Comparison of ENCODE assay signal across 9 cellular contexts in genomic region chr19:44988896-44989563, GRCh38. TPM values are rescaled to one million over a fixed set of nuclear protein-coding genes. Genes with fewer than 3 reads are reported as not detected.
DNase-seq lines count a peak whose midpoint lies in the region; ATAC-seq lines count a peak whose summit lies in the region.
"Had no signal": no experiment of that assay in that cellular context is flagged by ENCODE, and none has a peak within 500 bp of the region (broad histone marks: within the 10 kb centered on the region; RNA-seq: fewer than 3 reads in every experiment).

No MANE protein-coding gene starts in this region.

- H3K4me1 ChIP-seq in neuronal stem cell (ENCODE audit: control insufficient read depth in 2 of 2, insufficient read depth in 1 of 2, low read depth in 1 of 2, low read length in 2 of 2), result no peaks in the 10 kb centered on the region
- H3K4me1 ChIP-seq: suprapubic skin had no signal

- H3K4ac ChIP-seq in neuronal stem cell (ENCODE audit: low read length), result no peak overlapping the region

- no peak overlapping the region for H2BK5ac ChIP-seq in neuronal stem cell (ENCODE audit: low read length)

- H4K91ac ChIP-seq in neuronal stem cell (ENCODE audit: low read depth, low read length, poor library complexity), result no peak overlapping the region

- H3K14ac ChIP-seq in neuronal stem cell (ENCODE audit: low read length), result no peak overlapping the region

- no peak overlapping the region for H3K27ac ChIP-seq in neuronal stem cell (replicated peaks; ENCODE audit: low read length)
- H3K27ac ChIP-seq: suprapubic skin had no signal

- H2AFZ ChIP-seq in neuronal stem cell (ENCODE audit: low read length), result no peak overlapping the region

- no peak overlapping the region for H2BK120ac ChIP-seq in neuronal stem cell (ENCODE audit: low read depth, low read length)

- H3K4me2 ChIP-seq in neuronal stem cell (ENCODE audit: insufficient read depth, low read length, poor library complexity, severe bottlenecking), result no peak overlapping the region

- DNase-seq in activated gamma-delta T cell treated with Interleukin-2 at 50 U/mL for 16 hours, result peak; percentile 55
- DNase-seq in activated gamma-delta T cell (lab: John Stamatoyannopoulos, UW), result no peak
- peak; percentile 81 to 84 for DNase-seq in NCI-H524 (lab: John Stamatoyannopoulos, UW)
- peak; percentile 79 for DNase-seq in activated CD8-positive, alpha-beta memory T cell treated with anti-CD3 and anti-CD28 coated beads, Interleukin-2, amount 50 U/mL, for 48 hours
- DNase-seq in neuronal stem cell (ENCODE audit: low spot score), result peak; percentile 21
- peak; percentile 34 for DNase-seq in stromal cell of bone marrow (ENCODE audit: low read depth)

- no peak overlapping the region for H2BK12ac ChIP-seq in neuronal stem cell (ENCODE audit: low read length)

- H3K23ac ChIP-seq in neuronal stem cell (ENCODE audit: low read depth, low read length, poor library complexity), result no peak overlapping the region

- no peaks in the 10 kb centered on the region for H3K27me3 ChIP-seq in neuronal stem cell (ENCODE audit: control insufficient read depth in 3 of 3, insufficient read depth in 3 of 3, low read depth in 1 of 3, low read length in 3 of 3)
- H3K27me3 ChIP-seq: suprapubic skin had no signal

- no peak overlapping the region for H2BK15ac ChIP-seq in neuronal stem cell (ENCODE audit: low read length)

- no CpG with 5 or more reads among the region's 15 CpGs for WGBS in neuronal stem cell (ENCODE audit: extremely low coverage in 2 of 2, insufficient read length in 2 of 2, insufficient replicate concordance in 1 of 2), 2 donors

- peaks cover 3% of the 10 kb centered on the region for H3K79me1 ChIP-seq in neuronal stem cell (ENCODE audit: low read depth, low read length)

- H2AK5ac ChIP-seq in neuronal stem cell (ENCODE audit: low read depth, low read length), result no peak overlapping the region

- peak overlapping the region; percentile 61 for H3K9ac ChIP-seq in neuronal stem cell (ENCODE audit: low read depth, low read length, poor library complexity)

- H3K4me3 ChIP-seq in neuronal stem cell (ENCODE audit: low read length in 2 of 2), result no peak overlapping the region
- H3K4me3 ChIP-seq: suprapubic skin had no signal

- no peak overlapping the region for H3K18ac ChIP-seq in neuronal stem cell (ENCODE audit: low read length)

- no peak overlapping the region for H4K8ac ChIP-seq in neuronal stem cell (ENCODE audit: low read depth, low read length)

- H3K36me3 ChIP-seq in neuronal stem cell (replicated peaks in 1 of 2; ENCODE audit: control insufficient read depth in 2 of 2, insufficient read depth in 2 of 2, low read length in 2 of 2), result peaks cover 27 to 94% of the 10 kb centered on the region in 2 donors

- H3K9me3 ChIP-seq in neuronal stem cell (replicated peaks in 1 of 2; ENCODE audit: control insufficient read depth in 2 of 2, insufficient read depth in 1 of 2, low read depth in 1 of 2, low read length in 2 of 2), result no peaks in the 10 kb centered on the region
- H3K9me3 ChIP-seq: suprapubic skin had no signal

- ATAC-seq in esophagus mucosa, result peak; percentile 53
- ATAC-seq in HG02884 (IDR thresholded peaks at IDR 0.05; ENCODE audit: unreplicated experiment), result no peak

RNA-seq across cellular contexts. Expression of gene RELB, which starts 12.2 kb away (rescaled TPM):
- 6.6 TPM for total RNA-seq in esophagus mucosa
- 7.2 TPM for polyA plus RNA-seq in neuronal stem cell (2013, experiment 1 of 2)
- 7.2 TPM for polyA plus RNA-seq in neuronal stem cell (2013, experiment 2 of 2)

RNA-seq across cellular contexts. Expression of gene CLPTM1, which starts 33.9 kb away (rescaled TPM):
- 69.9 TPM for total RNA-seq in esophagus mucosa
- 44.5 TPM for polyA plus RNA-seq in neuronal stem cell (2013, experiment 1 of 2)
- polyA plus RNA-seq in neuronal stem cell (2013, experiment 2 of 2), result 42.3 TPM

RNA-seq across cellular contexts. Expression of gene APOC2, which starts 43.2 kb away (rescaled TPM):
- total RNA-seq in esophagus mucosa, result 0.52 TPM
- polyA plus RNA-seq in neuronal stem cell (2013, experiment 1 of 2), result 0.08 TPM
- polyA plus RNA-seq in neuronal stem cell (2013, experiment 2 of 2), result 0.08 TPM

RNA-seq across cellular contexts. Expression of gene APOC4, which starts 47.0 kb away (rescaled TPM):
- not detected for total RNA-seq in esophagus mucosa
- polyA plus RNA-seq in neuronal stem cell (2013, experiment 1 of 2), result not detected
- polyA plus RNA-seq in neuronal stem cell (2013, experiment 2 of 2), result not detected
- total RNA-seq: suprapubic skin had no signal

RNA-seq across cellular contexts. Expression of gene CLASRP, which starts 49.8 kb away (rescaled TPM):
- 30.8 TPM for total RNA-seq in esophagus mucosa
- 37.0 TPM for polyA plus RNA-seq in neuronal stem cell (2013, experiment 1 of 2)
- polyA plus RNA-seq in neuronal stem cell (2013, experiment 2 of 2), result 35.8 TPM
